17 cellular contexts compared by ENCODE assay signal in genomic region chr1:220160027-220160426, GRCh38.
A peak's percentile ranks its signal among the peaks of the same experiment; 100 is the strongest.
DNase-seq lines count a peak whose midpoint lies in the region; ATAC-seq and TF ChIP-seq lines count a peak whose summit lies in the region.
"Had no signal": no experiment of that assay in that cellular context is flagged by ENCODE, and none has a peak within 500 bp of the region (broad histone marks: within the 10 kb centered on the region; RNA-seq: fewer than 3 reads in every experiment).

No MANE protein-coding gene starts in this region.

- POLR2A ChIA-PET in IMR-90 (lab: Charles Lee; ENCODE audit: unreplicated experiment) = no interaction called here
- POLR2A ChIA-PET in activated CD8-positive, alpha-beta T cell treated with anti-CD3 and anti-CD28 coated beads, Interleukin-2, amount 10 ng/mL, durations not matched to agents 7 days and 5 days (lab: Charles Lee) = no interaction called here
- POLR2A ChIA-PET in activated CD4-positive, alpha-beta T cell treated with anti-CD3 and anti-CD28 coated beads for 36 hours (lab: Charles Lee) = no interaction called here

- no peak overlapping the region for H2BK15ac ChIP-seq in IMR-90 (ENCODE audit: low read depth, low read length)
- H2BK15ac ChIP-seq in neuronal stem cell (ENCODE audit: low read length) = no peak overlapping the region

- no peak overlapping the region for H3K56ac ChIP-seq in IMR-90 (ENCODE audit: extremely low read depth, insufficient read depth, low read length)

- no peak overlapping the region for H3K27ac ChIP-seq in IMR-90 (ENCODE audit: insufficient read depth, low read length)
- H3K27ac ChIP-seq in neuronal stem cell (replicated peaks; ENCODE audit: low read length) = no peak overlapping the region
- H3K27ac ChIP-seq: A549, C4-2B, HL-60 had no signal

- H2BK12ac ChIP-seq in neuronal stem cell (ENCODE audit: low read length) = no peak overlapping the region

- no peak overlapping the region for H3K4me3 Mint-ChIP-seq in memory B cell
- no peak overlapping the region for H3K4me3 Mint-ChIP-seq in activated CD8-positive, alpha-beta T cell treated with anti-CD3 and anti-CD28 coated beads, Interleukin-2, amount 10 ng/mL, durations not matched to agents 7 days and 5 days
- no peak overlapping the region for H3K4me3 Mint-ChIP-seq in activated CD4-positive, alpha-beta T cell treated with anti-CD3 and anti-CD28 coated beads for 36 hours
- H3K4me3 Mint-ChIP-seq: CD8-positive, alpha-beta T cell had no signal

- no peaks in the 10 kb centered on the region for H3K9me3 ChIP-seq in IMR-90 (ENCODE audit: control insufficient read depth, insufficient read depth, low read length)
- H3K9me3 ChIP-seq in adipocyte (ENCODE audit: control insufficient read depth, low read length) = no peaks in the 10 kb centered on the region
- H3K9me3 ChIP-seq in neuronal stem cell (replicated peaks in 1 of 2; ENCODE audit: control insufficient read depth in 2 of 2, insufficient read depth in 1 of 2, low read depth in 1 of 2, low read length in 2 of 2) = no peaks in the 10 kb centered on the region
- H3K9me3 ChIP-seq: A549, BE2C, Caco-2, HAP-1 had no signal

- dilution Hi-C loops in IMR-90 (cut with HindIII; ENCODE audit: low sequenced_read_pairs, unreplicated experiment) = no loop called here

- H4K91ac ChIP-seq in IMR-90 (ENCODE audit: insufficient read depth, low read depth, low read length) = no peak overlapping the region
- no peak overlapping the region for H4K91ac ChIP-seq in neuronal stem cell (ENCODE audit: low read depth, low read length, poor library complexity)

- TF ChIP-seq RAD21 in IMR-90 (IDR thresholded peaks at IDR 0.05; ENCODE audit: low read length) = no peak

- no CpG with 5 or more reads among the region's 1 CpG for WGBS in IMR-90 (ENCODE audit: extremely low coverage in 2 of 2, insufficient read length in 1 of 2), 2 experiments
- no CpG with 5 or more reads among the region's 1 CpG for WGBS in neuronal stem cell (ENCODE audit: extremely low coverage in 2 of 2, insufficient read length in 2 of 2, insufficient replicate concordance in 1 of 2), 2 donors

- no peaks in the 10 kb centered on the region for H4K20me1 ChIP-seq in IMR-90 (ENCODE audit: insufficient read depth, low read length)

- TF ChIP-seq POLR2A in IMR-90 (IDR thresholded peaks at IDR 0.05; ENCODE audit: low read depth, low read length) = no peak

- H2AK5ac ChIP-seq in IMR-90 (ENCODE audit: low read depth, low read length) (no peak overlapping the region), neuronal stem cell (ENCODE audit: low read depth, low read length) (no peak overlapping the region)

- H2AFZ ChIP-seq in IMR-90 (replicated peaks; ENCODE audit: low read length, poor library complexity) = no peak overlapping the region
- H2AFZ ChIP-seq in neuronal stem cell (ENCODE audit: low read length) = no peak overlapping the region

- no peaks in the 10 kb centered on the region for H3K27me3 Mint-ChIP-seq in memory B cell
- H3K27me3 Mint-ChIP-seq in activated CD8-positive, alpha-beta T cell treated with anti-CD3 and anti-CD28 coated beads, Interleukin-2, amount 10 ng/mL, durations not matched to agents 7 days and 5 days (ENCODE audit: low read depth) = no peaks in the 10 kb centered on the region
- no peaks in the 10 kb centered on the region for H3K27me3 Mint-ChIP-seq in activated CD4-positive, alpha-beta T cell treated with anti-CD3 and anti-CD28 coated beads for 36 hours

- no peak overlapping the region for H3K23ac ChIP-seq in IMR-90 (ENCODE audit: low read depth, low read length)
- H3K23ac ChIP-seq in neuronal stem cell (ENCODE audit: low read depth, low read length, poor library complexity) = no peak overlapping the region

- H3K4me3 ChIP-seq in IMR-90 (ENCODE audit: insufficient read depth, low read depth, low read length) = no peak overlapping the region
- H3K4me3 ChIP-seq in adipocyte (ENCODE audit: low read length) = no peak overlapping the region
- H3K4me3 ChIP-seq in neuronal stem cell (ENCODE audit: low read length in 2 of 2) = no peak overlapping the region
- H3K4me3 ChIP-seq: A549, HAP-1 had no signal

- H4K8ac ChIP-seq in IMR-90 (ENCODE audit: low read depth in 2 of 2, low read length in 2 of 2) = no peak overlapping the region
- no peak overlapping the region for H4K8ac ChIP-seq in neuronal stem cell (ENCODE audit: low read depth, low read length)

- no TSS peak for BruUV-seq in IMR-90 (replicated peaks; lab: Mats Ljungman, UMichigan)

- no peak overlapping the region for H3K9ac ChIP-seq in IMR-90 (ENCODE audit: low read depth, low read length)
- H3K9ac ChIP-seq in adipocyte (ENCODE audit: low read length) = no peak overlapping the region
- no peak overlapping the region for H3K9ac ChIP-seq in neuronal stem cell (ENCODE audit: low read depth, low read length, poor library complexity)

- no peaks in the 10 kb centered on the region for H3K4me1 Mint-ChIP-seq in memory B cell
- peaks cover 26% of the 10 kb centered on the region for H3K4me1 Mint-ChIP-seq in activated CD8-positive, alpha-beta T cell treated with anti-CD3 and anti-CD28 coated beads, Interleukin-2, amount 10 ng/mL, durations not matched to agents 7 days and 5 days (ENCODE audit: low read depth)
- H3K4me1 Mint-ChIP-seq in activated CD4-positive, alpha-beta T cell treated with anti-CD3 and anti-CD28 coated beads for 36 hours = peaks cover 11% of the 10 kb centered on the region

- no peak overlapping the region for H2AK9ac ChIP-seq in IMR-90 (replicated peaks; ENCODE audit: low read depth, low read length, poor library complexity)

- H2BK120ac ChIP-seq in IMR-90 (ENCODE audit: low read depth, low read length) = no peak overlapping the region
- no peak overlapping the region for H2BK120ac ChIP-seq in neuronal stem cell (ENCODE audit: low read depth, low read length)

- H3K9me1 ChIP-seq in IMR-90 (ENCODE audit: insufficient read depth, low read length) = no peaks in the 10 kb centered on the region

- no peak for TF ChIP-seq CTCF in IMR-90 (conservative IDR thresholded peaks at IDR 0.05; ENCODE audit: low read depth, low read length)

- H3K27ac Mint-ChIP-seq in memory B cell = peak overlapping the region; percentile 35
- H3K27ac Mint-ChIP-seq in activated CD8-positive, alpha-beta T cell treated with anti-CD3 and anti-CD28 coated beads, Interleukin-2, amount 10 ng/mL, durations not matched to agents 7 days and 5 days = no peak overlapping the region
- H3K27ac Mint-ChIP-seq in activated CD4-positive, alpha-beta T cell treated with anti-CD3 and anti-CD28 coated beads for 36 hours = no peak overlapping the region

- CTCF ChIA-PET in IMR-90 (lab: Yijun Ruan, JAX) = interaction anchor here (0.6 kb wide), 1 partner anchor 107 kb away, joined by 3 read pairs; no protein-coding TSS in a partner anchor
- CTCF ChIA-PET in activated CD8-positive, alpha-beta T cell treated with anti-CD3 and anti-CD28 coated beads, Interleukin-2, amount 10 ng/mL, durations not matched to agents 7 days and 5 days (lab: Charles Lee) = interaction anchor here (1.7 kb wide), 1 partner anchor 28 kb away, joined by 5 read pairs; no protein-coding TSS in a partner anchor
- CTCF ChIA-PET in activated CD4-positive, alpha-beta T cell treated with anti-CD3 and anti-CD28 coated beads for 36 hours (lab: Charles Lee) = interaction anchor here (1.7 kb wide), 1 partner anchor 169 kb away, joined by 3 read pairs; no protein-coding TSS in a partner anchor

- H3K9me3 Mint-ChIP-seq in memory B cell = no peaks in the 10 kb centered on the region
- H3K9me3 Mint-ChIP-seq in activated CD8-positive, alpha-beta T cell treated with anti-CD3 and anti-CD28 coated beads, Interleukin-2, amount 10 ng/mL, durations not matched to agents 7 days and 5 days (ENCODE audit: insufficient read depth) = no peaks in the 10 kb centered on the region
- H3K9me3 Mint-ChIP-seq in activated CD4-positive, alpha-beta T cell treated with anti-CD3 and anti-CD28 coated beads for 36 hours (ENCODE audit: low read depth) = no peaks in the 10 kb centered on the region
- H3K9me3 Mint-ChIP-seq: CD8-positive, alpha-beta T cell had no signal

- H3K4me2 ChIP-seq in IMR-90 (ENCODE audit: low read depth, low read length) = no peak overlapping the region
- H3K4me2 ChIP-seq in neuronal stem cell (ENCODE audit: insufficient read depth, low read length, poor library complexity, severe bottlenecking) = no peak overlapping the region
- H3K4me2 ChIP-seq: A549 had no signal

- H3K36me3 Mint-ChIP-seq in memory B cell = peaks cover 21% of the 10 kb centered on the region
- H3K36me3 Mint-ChIP-seq in activated CD8-positive, alpha-beta T cell treated with anti-CD3 and anti-CD28 coated beads, Interleukin-2, amount 10 ng/mL, durations not matched to agents 7 days and 5 days (ENCODE audit: low read depth) = peaks cover 47% of the 10 kb centered on the region
- peaks cover 31% of the 10 kb centered on the region for H3K36me3 Mint-ChIP-seq in activated CD4-positive, alpha-beta T cell treated with anti-CD3 and anti-CD28 coated beads for 36 hours (ENCODE audit: low read depth)

- no peak for DNase-seq in IMR-90
- peak; percentile 32 for DNase-seq in adipocyte (ENCODE audit: low read depth)
- DNase-seq in fibroblast of peridontal ligament (ENCODE audit: extremely low read depth) = peak; percentile 15
- DNase-seq in memory B cell (ENCODE audit: low spot score in 2 of 2) = no peak
- no peak for DNase-seq in activated CD8-positive, alpha-beta T cell treated with anti-CD3 and anti-CD28 coated beads, Interleukin-2, amount 10 ng/mL, durations not matched to agents 7 days and 5 days
- DNase-seq in neuronal stem cell (ENCODE audit: low spot score) = no peak
- no peak for DNase-seq in activated CD4-positive, alpha-beta T cell treated with anti-CD3 and anti-CD28 coated beads for 36 hours
- DNase-seq in NCI-H128 (lab: John Stamatoyannopoulos, UW; ENCODE audit: unreplicated experiment) = no peak
- DNase-seq: BE2C; Caco-2; CD8-positive, alpha-beta T cell; DND-41; GDM1 had no signal

- H2BK20ac ChIP-seq in IMR-90 (ENCODE audit: low read depth, low read length) = no peak overlapping the region

- H3K4me1 ChIP-seq in IMR-90 (ENCODE audit: control insufficient read depth, insufficient read depth, low read length) (no peaks in the 10 kb centered on the region), adipocyte (ENCODE audit: control insufficient read depth, insufficient read depth, low read length) (peaks cover 8% of the 10 kb centered on the region), neuronal stem cell (ENCODE audit: control insufficient read depth in 2 of 2, insufficient read depth in 1 of 2, low read depth in 1 of 2, low read length in 2 of 2) (peaks cover 0 to 5% of the 10 kb centered on the region in 2 donors)
- H3K4me1 ChIP-seq: A549, Caco-2 had no signal

- H2BK5ac ChIP-seq in IMR-90 (ENCODE audit: low read depth, low read length, poor library complexity, severe bottlenecking) (no peak overlapping the region), neuronal stem cell (ENCODE audit: low read length) (no peak overlapping the region)

- H3K18ac ChIP-seq in IMR-90 (ENCODE audit: low read depth, low read length) (no peak overlapping the region), neuronal stem cell (ENCODE audit: low read length) (no peak overlapping the region)

- no peak overlapping the region for H3K14ac ChIP-seq in IMR-90 (replicated peaks; ENCODE audit: low read depth, low read length)
- no peak overlapping the region for H3K14ac ChIP-seq in neuronal stem cell (ENCODE audit: low read length)

- H3K4ac ChIP-seq in IMR-90 (ENCODE audit: low read depth, low read length) (no peak overlapping the region), neuronal stem cell (ENCODE audit: low read length) (no peak overlapping the region)

- H3K27me3 ChIP-seq in IMR-90 (ENCODE audit: control insufficient read depth, insufficient read depth, low read length) (no peaks in the 10 kb centered on the region), adipocyte (replicated peaks; ENCODE audit: control insufficient read depth, insufficient read depth, low read length) (no peaks in the 10 kb centered on the region), neuronal stem cell (ENCODE audit: control insufficient read depth in 3 of 3, insufficient read depth in 3 of 3, low read depth in 1 of 3, low read length in 3 of 3) (no peaks in the 10 kb centered on the region)
- H3K27me3 ChIP-seq: BE2C had no signal

- no peaks in the 10 kb centered on the region for H3K79me1 ChIP-seq in IMR-90 (ENCODE audit: low read depth in 1 of 2, low read length in 2 of 2)
- no peaks in the 10 kb centered on the region for H3K79me1 ChIP-seq in neuronal stem cell (ENCODE audit: low read depth, low read length)

- in situ Hi-C loops in IMR-90 (cut with MboI; ENCODE audit: low sequenced_read_pairs) = no loop called here

- H4K5ac ChIP-seq in IMR-90 (ENCODE audit: low read depth, low read length) = no peak overlapping the region

- intact Hi-C loops in IMR-90 (cut with micrococcal nuclease) = no loop called here
- intact Hi-C loops in activated CD4-positive, alpha-beta T cell treated with anti-CD3 and anti-CD28 coated beads for 36 hours (cut with DNase I, micrococcal nuclease) = no loop called here

- ATAC-seq in IMR-90 (ENCODE audit: low read depth) = no peak
- no peak for ATAC-seq in memory B cell (ENCODE audit: low read depth)
- ATAC-seq in activated CD8-positive, alpha-beta T cell treated with anti-CD3 and anti-CD28 coated beads, Interleukin-2, amount 10 ng/mL, durations not matched to agents 7 days and 5 days = no peak
- ATAC-seq in activated CD4-positive, alpha-beta T cell treated with anti-CD3 and anti-CD28 coated beads for 36 hours = no peak
- ATAC-seq: A549; CD8-positive, alpha-beta T cell had no signal

- H3K36me3 ChIP-seq in IMR-90 (ENCODE audit: control insufficient read depth, insufficient read depth, low read length) (peaks cover 15% of the 10 kb centered on the region), adipocyte (ENCODE audit: control insufficient read depth, insufficient read depth, low read length, severe bottlenecking) (peaks cover 71% of the 10 kb centered on the region), neuronal stem cell (replicated peaks in 1 of 2; ENCODE audit: control insufficient read depth in 2 of 2, insufficient read depth in 2 of 2, low read length in 2 of 2) (peaks cover 9 to 80% of the 10 kb centered on the region in 2 donors)

Comparison
In these comparisons a context has a peak if more than half of its experiments do, and no peak if none do; other contexts are left out.
1. DNase-seq: peak in adipocyte (single experiment) and fibroblast of peridontal ligament (single experiment); none in IMR-90 (single experiment), memory B cell (0 of 2), activated CD8-positive, alpha-beta T cell treated with anti-CD3 and anti-CD28 coated beads, Interleukin-2, amount 10 ng/mL, durations not matched to agents 7 days and 5 days (single experiment), neuronal stem cell (single experiment), activated CD4-positive, alpha-beta T cell treated with anti-CD3 and anti-CD28 coated beads for 36 hours (single experiment) and NCI-H128 (single experiment).